In genomic region chr10:105506258-105506657, GRCh38 we compare ENCODE assay signal across 7 cellular contexts.
"Had no signal": no experiment of that assay in that cellular context is flagged by ENCODE, and none has a peak within 500 bp of the region (broad histone marks: within the 10 kb centered on the region; RNA-seq: fewer than 3 reads in every experiment).

No MANE protein-coding gene starts in this region.

- DNase-seq: H9, HCEC 1CT, IMR-90 had no signal

- H3K9me3 Mint-ChIP-seq: GM23338, H9 had no signal

- H3K27ac Mint-ChIP-seq: GM23338, H9 had no signal

- H3K4me3 Mint-ChIP-seq: GM23338, H9 had no signal

- FAIRE-seq: H1, H54, HTR-8/SVneo had no signal
